ENCODE assay signal across 1 cellular context in the genomic region with DNA sequence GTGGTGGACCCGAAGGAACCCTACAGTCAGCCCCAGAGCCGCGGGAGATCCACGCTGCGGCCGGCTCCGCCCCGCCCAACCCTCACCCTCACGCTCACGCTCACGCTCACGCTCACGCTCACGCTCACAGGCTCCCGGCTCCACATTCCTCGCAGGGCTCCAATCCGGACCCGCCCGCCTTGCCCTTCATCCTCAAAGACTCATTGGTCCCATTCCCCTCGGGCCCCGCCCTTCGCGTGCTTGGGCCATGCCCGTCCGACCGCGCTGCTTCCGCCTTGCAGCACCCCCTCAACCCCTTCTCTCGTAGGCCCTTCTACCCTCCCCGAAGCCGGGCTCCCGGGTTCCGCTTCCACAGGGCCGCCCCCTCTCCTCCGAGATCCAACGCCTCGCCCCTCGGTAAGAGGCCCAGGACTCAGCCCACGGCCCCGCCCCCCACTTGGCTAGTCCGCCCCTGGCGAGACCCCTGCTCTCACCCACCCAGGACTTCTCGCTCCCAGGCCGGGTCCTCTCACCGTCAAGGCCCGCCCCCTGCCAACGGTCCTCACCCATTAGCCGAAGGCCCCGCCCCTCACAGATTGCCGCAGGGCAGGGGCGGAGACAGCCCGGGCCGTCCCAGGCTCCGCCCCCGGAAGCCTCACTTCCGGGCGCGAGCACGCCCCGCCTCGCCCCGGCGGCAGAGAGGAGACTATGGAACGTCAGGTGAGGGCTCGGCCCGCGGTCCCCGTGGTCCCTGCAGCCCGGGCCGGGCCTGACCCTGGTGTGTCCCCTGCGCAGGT.
TF ChIP-seq lines count a peak whose summit lies in the region.

APEH (plus strand) TSS at position 637 of the 776 bp plus-strand sequence; CDS start at position 688, 51 bp downstream.

TF ChIP-seq in GM23338, 12 proteins besides CTCF, POLR2A, EP300 and RAD21 (continued from another document):
- TF ChIP-seq, protein P1, sequence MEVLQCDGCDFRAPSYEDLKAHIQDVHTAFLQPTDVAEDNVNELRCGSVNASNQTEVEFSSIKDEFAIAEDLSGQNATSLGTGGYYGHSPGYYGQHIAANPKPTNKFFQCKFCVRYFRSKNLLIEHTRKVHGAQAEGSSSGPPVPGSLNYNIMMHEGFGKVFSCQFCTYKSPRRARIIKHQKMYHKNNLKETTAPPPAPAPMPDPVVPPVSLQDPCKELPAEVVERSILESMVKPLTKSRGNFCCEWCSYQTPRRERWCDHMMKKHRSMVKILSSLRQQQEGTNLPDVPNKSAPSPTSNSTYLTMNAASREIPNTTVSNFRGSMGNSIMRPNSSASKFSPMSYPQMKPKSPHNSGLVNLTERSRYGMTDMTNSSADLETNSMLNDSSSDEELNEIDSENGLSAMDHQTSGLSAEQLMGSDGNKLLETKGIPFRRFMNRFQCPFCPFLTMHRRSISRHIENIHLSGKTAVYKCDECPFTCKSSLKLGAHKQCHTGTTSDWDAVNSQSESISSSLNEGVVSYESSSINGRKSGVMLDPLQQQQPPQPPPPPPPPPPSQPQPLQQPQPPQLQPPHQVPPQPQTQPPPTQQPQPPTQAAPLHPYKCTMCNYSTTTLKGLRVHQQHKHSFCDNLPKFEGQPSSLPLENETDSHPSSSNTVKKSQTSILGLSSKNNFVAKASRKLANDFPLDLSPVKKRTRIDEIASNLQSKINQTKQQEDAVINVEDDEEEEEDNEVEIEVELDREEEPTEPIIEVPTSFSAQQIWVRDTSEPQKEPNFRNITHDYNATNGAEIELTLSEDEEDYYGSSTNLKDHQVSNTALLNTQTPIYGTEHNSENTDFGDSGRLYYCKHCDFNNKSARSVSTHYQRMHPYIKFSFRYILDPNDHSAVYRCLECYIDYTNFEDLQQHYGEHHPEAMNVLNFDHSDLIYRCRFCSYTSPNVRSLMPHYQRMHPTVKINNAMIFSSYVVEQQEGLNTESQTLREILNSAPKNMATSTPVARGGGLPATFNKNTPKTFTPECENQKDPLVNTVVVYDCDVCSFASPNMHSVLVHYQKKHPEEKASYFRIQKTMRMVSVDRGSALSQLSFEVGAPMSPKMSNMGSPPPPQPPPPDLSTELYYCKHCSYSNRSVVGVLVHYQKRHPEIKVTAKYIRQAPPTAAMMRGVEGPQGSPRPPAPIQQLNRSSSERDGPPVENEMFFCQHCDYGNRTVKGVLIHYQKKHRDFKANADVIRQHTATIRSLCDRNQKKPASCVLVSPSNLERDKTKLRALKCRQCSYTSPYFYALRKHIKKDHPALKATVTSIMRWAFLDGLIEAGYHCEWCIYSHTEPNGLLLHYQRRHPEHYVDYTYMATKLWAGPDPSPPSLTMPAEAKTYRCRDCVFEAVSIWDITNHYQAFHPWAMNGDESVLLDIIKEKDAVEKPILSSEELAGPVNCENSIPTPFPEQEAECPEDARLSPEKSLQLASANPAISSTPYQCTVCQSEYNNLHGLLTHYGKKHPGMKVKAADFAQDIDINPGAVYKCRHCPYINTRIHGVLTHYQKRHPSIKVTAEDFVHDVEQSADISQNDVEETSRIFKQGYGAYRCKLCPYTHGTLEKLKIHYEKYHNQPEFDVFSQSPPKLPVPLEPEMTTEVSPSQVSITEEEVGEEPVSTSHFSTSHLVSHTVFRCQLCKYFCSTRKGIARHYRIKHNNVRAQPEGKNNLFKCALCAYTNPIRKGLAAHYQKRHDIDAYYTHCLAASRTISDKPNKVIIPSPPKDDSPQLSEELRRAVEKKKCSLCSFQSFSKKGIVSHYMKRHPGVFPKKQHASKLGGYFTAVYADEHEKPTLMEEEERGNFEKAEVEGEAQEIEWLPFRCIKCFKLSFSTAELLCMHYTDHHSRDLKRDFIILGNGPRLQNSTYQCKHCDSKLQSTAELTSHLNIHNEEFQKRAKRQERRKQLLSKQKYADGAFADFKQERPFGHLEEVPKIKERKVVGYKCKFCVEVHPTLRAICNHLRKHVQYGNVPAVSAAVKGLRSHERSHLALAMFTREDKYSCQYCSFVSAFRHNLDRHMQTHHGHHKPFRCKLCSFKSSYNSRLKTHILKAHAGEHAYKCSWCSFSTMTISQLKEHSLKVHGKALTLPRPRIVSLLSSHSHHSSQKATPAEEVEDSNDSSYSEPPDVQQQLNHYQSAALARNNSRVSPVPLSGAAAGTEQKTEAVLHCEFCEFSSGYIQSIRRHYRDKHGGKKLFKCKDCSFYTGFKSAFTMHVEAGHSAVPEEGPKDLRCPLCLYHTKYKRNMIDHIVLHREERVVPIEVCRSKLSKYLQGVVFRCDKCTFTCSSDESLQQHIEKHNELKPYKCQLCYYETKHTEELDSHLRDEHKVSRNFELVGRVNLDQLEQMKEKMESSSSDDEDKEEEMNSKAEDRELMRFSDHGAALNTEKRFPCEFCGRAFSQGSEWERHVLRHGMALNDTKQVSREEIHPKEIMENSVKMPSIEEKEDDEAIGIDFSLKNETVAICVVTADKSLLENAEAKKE (CRISPR knock-in tag; IDR thresholded peaks at IDR 0.05): no peak
- TF ChIP-seq, protein P2, sequence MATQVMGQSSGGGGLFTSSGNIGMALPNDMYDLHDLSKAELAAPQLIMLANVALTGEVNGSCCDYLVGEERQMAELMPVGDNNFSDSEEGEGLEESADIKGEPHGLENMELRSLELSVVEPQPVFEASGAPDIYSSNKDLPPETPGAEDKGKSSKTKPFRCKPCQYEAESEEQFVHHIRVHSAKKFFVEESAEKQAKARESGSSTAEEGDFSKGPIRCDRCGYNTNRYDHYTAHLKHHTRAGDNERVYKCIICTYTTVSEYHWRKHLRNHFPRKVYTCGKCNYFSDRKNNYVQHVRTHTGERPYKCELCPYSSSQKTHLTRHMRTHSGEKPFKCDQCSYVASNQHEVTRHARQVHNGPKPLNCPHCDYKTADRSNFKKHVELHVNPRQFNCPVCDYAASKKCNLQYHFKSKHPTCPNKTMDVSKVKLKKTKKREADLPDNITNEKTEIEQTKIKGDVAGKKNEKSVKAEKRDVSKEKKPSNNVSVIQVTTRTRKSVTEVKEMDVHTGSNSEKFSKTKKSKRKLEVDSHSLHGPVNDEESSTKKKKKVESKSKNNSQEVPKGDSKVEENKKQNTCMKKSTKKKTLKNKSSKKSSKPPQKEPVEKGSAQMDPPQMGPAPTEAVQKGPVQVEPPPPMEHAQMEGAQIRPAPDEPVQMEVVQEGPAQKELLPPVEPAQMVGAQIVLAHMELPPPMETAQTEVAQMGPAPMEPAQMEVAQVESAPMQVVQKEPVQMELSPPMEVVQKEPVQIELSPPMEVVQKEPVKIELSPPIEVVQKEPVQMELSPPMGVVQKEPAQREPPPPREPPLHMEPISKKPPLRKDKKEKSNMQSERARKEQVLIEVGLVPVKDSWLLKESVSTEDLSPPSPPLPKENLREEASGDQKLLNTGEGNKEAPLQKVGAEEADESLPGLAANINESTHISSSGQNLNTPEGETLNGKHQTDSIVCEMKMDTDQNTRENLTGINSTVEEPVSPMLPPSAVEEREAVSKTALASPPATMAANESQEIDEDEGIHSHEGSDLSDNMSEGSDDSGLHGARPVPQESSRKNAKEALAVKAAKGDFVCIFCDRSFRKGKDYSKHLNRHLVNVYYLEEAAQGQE (IDR thresholded peaks at IDR 0.05; ENCODE audit: unreplicated experiment): no peak
- TF ChIP-seq ZNF114 (CRISPR knock-in tag; IDR thresholded peaks at IDR 0.05): no peak
- TF ChIP-seq STAT1 (IDR thresholded peaks at IDR 0.05; ENCODE audit: unreplicated experiment): no peak
- no peak for TF ChIP-seq JUNB (IDR thresholded peaks at IDR 0.05; ENCODE audit: unreplicated experiment)
- TF ChIP-seq, protein P3, sequence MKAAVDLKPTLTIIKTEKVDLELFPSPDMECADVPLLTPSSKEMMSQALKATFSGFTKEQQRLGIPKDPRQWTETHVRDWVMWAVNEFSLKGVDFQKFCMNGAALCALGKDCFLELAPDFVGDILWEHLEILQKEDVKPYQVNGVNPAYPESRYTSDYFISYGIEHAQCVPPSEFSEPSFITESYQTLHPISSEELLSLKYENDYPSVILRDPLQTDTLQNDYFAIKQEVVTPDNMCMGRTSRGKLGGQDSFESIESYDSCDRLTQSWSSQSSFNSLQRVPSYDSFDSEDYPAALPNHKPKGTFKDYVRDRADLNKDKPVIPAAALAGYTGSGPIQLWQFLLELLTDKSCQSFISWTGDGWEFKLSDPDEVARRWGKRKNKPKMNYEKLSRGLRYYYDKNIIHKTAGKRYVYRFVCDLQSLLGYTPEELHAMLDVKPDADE (IDR thresholded peaks at IDR 0.05): 0 out of 2 replicates have a peak, but pooled peaks have one; percentile 33
- TF ChIP-seq EZH2 (IDR thresholded peaks at IDR 0.05; ENCODE audit: low read depth, unreplicated experiment): no peak
